8 cellular contexts compared by ENCODE assay signal in the genomic region with DNA sequence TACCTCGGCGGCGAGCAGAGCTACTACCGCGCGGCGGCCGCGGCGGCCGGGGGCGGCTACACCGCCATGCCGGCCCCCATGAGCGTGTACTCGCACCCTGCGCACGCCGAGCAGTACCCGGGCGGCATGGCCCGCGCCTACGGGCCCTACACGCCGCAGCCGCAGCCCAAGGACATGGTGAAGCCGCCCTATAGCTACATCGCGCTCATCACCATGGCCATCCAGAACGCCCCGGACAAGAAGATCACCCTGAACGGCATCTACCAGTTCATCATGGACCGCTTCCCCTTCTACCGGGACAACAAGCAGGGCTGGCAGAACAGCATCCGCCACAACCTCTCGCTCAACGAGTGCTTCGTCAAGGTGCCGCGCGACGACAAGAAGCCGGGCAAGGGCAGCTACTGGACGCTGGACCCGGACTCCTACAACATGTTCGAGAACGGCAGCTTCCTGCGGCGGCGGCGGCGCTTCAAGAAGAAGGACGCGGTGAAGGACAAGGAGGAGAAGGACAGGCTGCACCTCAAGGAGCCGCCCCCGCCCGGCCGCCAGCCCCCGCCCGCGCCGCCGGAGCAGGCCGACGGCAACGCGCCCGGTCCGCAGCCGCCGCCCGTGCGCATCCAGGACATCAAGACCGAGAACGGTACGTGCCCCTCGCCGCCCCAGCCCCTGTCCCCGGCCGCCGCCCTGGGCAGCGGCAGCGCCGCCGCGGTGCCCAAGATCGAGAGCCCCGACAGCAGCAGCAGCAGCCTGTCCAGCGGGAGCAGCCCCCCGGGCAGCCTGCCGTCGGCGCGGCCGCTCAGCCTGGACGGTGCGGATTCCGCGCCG. TPM values are rescaled to one million over a fixed set of nuclear protein-coding genes. Genes with fewer than 3 reads are reported as not detected.
DNase-seq lines count a peak whose midpoint lies in the region; ATAC-seq, FAIRE-seq and TF ChIP-seq lines count a peak whose summit lies in the region.

No MANE protein-coding gene starts in this region.

- H3K27me3 ChIP-seq in astrocyte (ENCODE audit: insufficient read depth, low read length) (peaks cover 45% of the 10 kb centered on the region), kidney epithelial cell (ENCODE audit: control insufficient read depth, insufficient read depth, low read length) (peaks cover 12% of the 10 kb centered on the region), thymus (ENCODE audit: control insufficient read depth, insufficient read depth) (peaks cover 89% of the 10 kb centered on the region)

- DNase-seq in A172 (ENCODE audit: low spot score) (peak; percentile 29), astrocyte (ENCODE audit: low read depth) (peak; percentile 32), kidney epithelial cell (ENCODE audit: low read depth) (no peak), NCI-H1436 (lab: John Stamatoyannopoulos, UW) (no peak)

- TF ChIP-seq CTCF in astrocyte (IDR thresholded peaks at IDR 0.05; ENCODE audit: insufficient read depth, low read depth, low read length) (no peak), kidney epithelial cell (IDR thresholded peaks at IDR 0.05; ENCODE audit: insufficient read depth, low read length, poor library complexity, severe bottlenecking) (no peak)

- H3K36me3 Mint-ChIP-seq in astrocyte (ENCODE audit: low read depth, unreplicated experiment), result no peaks in the 10 kb centered on the region

- peak overlapping the region; percentile 84 for H3K4me2 ChIP-seq in astrocyte (ENCODE audit: low read length)

- H3K27ac Mint-ChIP-seq in astrocyte (ENCODE audit: unreplicated experiment), result peak overlapping the region; percentile 66

- peak overlapping the region; percentile 80 for H3K4me3 Mint-ChIP-seq in astrocyte (ENCODE audit: unreplicated experiment)

- 5% methylated on average over 101 of the region's 101 CpGs for WGBS in thymus

- peak overlapping the region; percentile 90 for H2AFZ ChIP-seq in astrocyte (ENCODE audit: low read depth, low read length)

- H3K9me3 Mint-ChIP-seq in astrocyte (ENCODE audit: unreplicated experiment), result peaks cover 4% of the 10 kb centered on the region

- H3K4me3 ChIP-seq in astrocyte (ENCODE audit: insufficient read depth, low read depth, low read length) (peak overlapping the region; percentile 70), kidney epithelial cell (ENCODE audit: low read depth, low read length) (peak overlapping the region; percentile 87), thymus (ENCODE audit: low read length) (peak overlapping the region; percentile 69)

- peak overlapping the region; percentile 45 for H3K27ac ChIP-seq in astrocyte (ENCODE audit: low read depth, low read length)
- peak overlapping the region; percentile 78 for H3K27ac ChIP-seq in thymus (ENCODE audit: low read depth)

- peaks cover 35% of the 10 kb centered on the region for H3K79me2 ChIP-seq in astrocyte (ENCODE audit: insufficient read depth, low read length)

- H3K4me1 ChIP-seq in astrocyte (ENCODE audit: insufficient read depth, low read length) (peaks cover 25% of the 10 kb centered on the region), thymus (ENCODE audit: control insufficient read depth, insufficient read depth, low read length) (peaks cover 15% of the 10 kb centered on the region)

- peak; percentile 9 for ATAC-seq in GM18505 (IDR thresholded peaks at IDR 0.05; ENCODE audit: unreplicated experiment)
- no peak for ATAC-seq in GM19452 (IDR thresholded peaks at IDR 0.05; ENCODE audit: unreplicated experiment)

- TF ChIP-seq RAD21 in Ishikawa (IDR thresholded peaks at IDR 0.05; ENCODE audit: low read depth), result no peak

- H4K20me1 ChIP-seq in astrocyte (ENCODE audit: insufficient read depth, low read length), result peaks cover 30% of the 10 kb centered on the region

- peak overlapping the region; percentile 88 for H3K9ac ChIP-seq in astrocyte (ENCODE audit: low read length)

- no peak for TF ChIP-seq EP300 in Ishikawa (IDR thresholded peaks at IDR 0.05; ENCODE audit: borderline replicate concordance)

- H3K27me3 Mint-ChIP-seq in astrocyte (ENCODE audit: low read depth, unreplicated experiment), result peaks cover 46% of the 10 kb centered on the region

- FAIRE-seq in astrocyte (lab: Jason Lieb, UNC), result no peak

- H3K9me3 ChIP-seq in astrocyte (ENCODE audit: insufficient read depth, low read depth, low read length), result no peaks in the 10 kb centered on the region
- no peaks in the 10 kb centered on the region for H3K9me3 ChIP-seq in thymus (ENCODE audit: control insufficient read depth)

- H3K36me3 ChIP-seq in astrocyte (ENCODE audit: insufficient read depth, low read length) (no peaks in the 10 kb centered on the region), kidney epithelial cell (ENCODE audit: control insufficient read depth, insufficient read depth, low read length) (peaks cover 1% of the 10 kb centered on the region), thymus (ENCODE audit: control insufficient read depth, insufficient read depth) (no peaks in the 10 kb centered on the region)

- peaks cover 12% of the 10 kb centered on the region for H3K4me1 Mint-ChIP-seq in astrocyte (ENCODE audit: low read depth, unreplicated experiment)

- TF ChIP-seq POLR2A in GM18505 (IDR thresholded peaks at IDR 0.05; ENCODE audit: borderline replicate concordance, extremely low read depth, insufficient read depth, insufficient read length), result no peak

TF ChIP-seq in Ishikawa, 13 proteins besides CTCF, POLR2A, EP300 and RAD21:
- TF ChIP-seq NFIC (IDR thresholded peaks at IDR 0.05) (no peak), YY1 (IDR thresholded peaks at IDR 0.05; ENCODE audit: low read depth) (no peak), CREB1 (IDR thresholded peaks at IDR 0.05; ENCODE audit: low read depth) (no peak), TCF12 (IDR thresholded peaks at IDR 0.05; ENCODE audit: low read depth) (no peak), TAF1 (IDR thresholded peaks at IDR 0.05; ENCODE audit: low read depth) (no peak), TEAD4 (IDR thresholded peaks at IDR 0.05) (no peak), ZBTB7A (IDR thresholded peaks at IDR 0.05; ENCODE audit: low read depth) (0 out of 2 replicates have a peak, but pooled peaks have one; percentile 19), FOXM1 (IDR thresholded peaks at IDR 0.05; ENCODE audit: borderline replicate concordance, low read depth) (no peak), CEBPB (IDR thresholded peaks at IDR 0.05) (no peak), EGR1 (IDR thresholded peaks at IDR 0.05) (no peak)
- TF ChIP-seq, protein P1, sequence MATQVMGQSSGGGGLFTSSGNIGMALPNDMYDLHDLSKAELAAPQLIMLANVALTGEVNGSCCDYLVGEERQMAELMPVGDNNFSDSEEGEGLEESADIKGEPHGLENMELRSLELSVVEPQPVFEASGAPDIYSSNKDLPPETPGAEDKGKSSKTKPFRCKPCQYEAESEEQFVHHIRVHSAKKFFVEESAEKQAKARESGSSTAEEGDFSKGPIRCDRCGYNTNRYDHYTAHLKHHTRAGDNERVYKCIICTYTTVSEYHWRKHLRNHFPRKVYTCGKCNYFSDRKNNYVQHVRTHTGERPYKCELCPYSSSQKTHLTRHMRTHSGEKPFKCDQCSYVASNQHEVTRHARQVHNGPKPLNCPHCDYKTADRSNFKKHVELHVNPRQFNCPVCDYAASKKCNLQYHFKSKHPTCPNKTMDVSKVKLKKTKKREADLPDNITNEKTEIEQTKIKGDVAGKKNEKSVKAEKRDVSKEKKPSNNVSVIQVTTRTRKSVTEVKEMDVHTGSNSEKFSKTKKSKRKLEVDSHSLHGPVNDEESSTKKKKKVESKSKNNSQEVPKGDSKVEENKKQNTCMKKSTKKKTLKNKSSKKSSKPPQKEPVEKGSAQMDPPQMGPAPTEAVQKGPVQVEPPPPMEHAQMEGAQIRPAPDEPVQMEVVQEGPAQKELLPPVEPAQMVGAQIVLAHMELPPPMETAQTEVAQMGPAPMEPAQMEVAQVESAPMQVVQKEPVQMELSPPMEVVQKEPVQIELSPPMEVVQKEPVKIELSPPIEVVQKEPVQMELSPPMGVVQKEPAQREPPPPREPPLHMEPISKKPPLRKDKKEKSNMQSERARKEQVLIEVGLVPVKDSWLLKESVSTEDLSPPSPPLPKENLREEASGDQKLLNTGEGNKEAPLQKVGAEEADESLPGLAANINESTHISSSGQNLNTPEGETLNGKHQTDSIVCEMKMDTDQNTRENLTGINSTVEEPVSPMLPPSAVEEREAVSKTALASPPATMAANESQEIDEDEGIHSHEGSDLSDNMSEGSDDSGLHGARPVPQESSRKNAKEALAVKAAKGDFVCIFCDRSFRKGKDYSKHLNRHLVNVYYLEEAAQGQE (IDR thresholded peaks at IDR 0.05; ENCODE audit: low read depth), result no peak
- TF ChIP-seq, protein P2, sequence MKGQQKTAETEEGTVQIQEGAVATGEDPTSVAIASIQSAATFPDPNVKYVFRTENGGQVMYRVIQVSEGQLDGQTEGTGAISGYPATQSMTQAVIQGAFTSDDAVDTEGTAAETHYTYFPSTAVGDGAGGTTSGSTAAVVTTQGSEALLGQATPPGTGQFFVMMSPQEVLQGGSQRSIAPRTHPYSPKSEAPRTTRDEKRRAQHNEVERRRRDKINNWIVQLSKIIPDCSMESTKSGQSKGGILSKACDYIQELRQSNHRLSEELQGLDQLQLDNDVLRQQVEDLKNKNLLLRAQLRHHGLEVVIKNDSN (IDR thresholded peaks at IDR 0.05), result no peak
- TF ChIP-seq, protein P3, sequence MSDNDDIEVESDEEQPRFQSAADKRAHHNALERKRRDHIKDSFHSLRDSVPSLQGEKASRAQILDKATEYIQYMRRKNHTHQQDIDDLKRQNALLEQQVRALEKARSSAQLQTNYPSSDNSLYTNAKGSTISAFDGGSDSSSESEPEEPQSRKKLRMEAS (IDR thresholded peaks at IDR 0.05), result peak; percentile 53; the same call in 1 of the 2 replicates

RNA-seq across cellular contexts. Expression of a gene that starts 1.0 kb away (rescaled TPM):
- 3.5 and 4.6 TPM in 2 replicates for total RNA-seq in A172 (2014; rRNA removed; shearing (Covaris generic))
- 2.8 and 2.9 TPM in 2 replicates for total RNA-seq in astrocyte
- total RNA-seq in kidney epithelial cell, result 26.2 and 27.6 TPM in 2 replicates
- 17.3 TPM for polyA plus RNA-seq in thymus

Comparison
In these comparisons a context has a peak if more than half of its experiments do, and no peak if none do; other contexts are left out.
1. DNase-seq: peak in A172 (single experiment) and astrocyte (single experiment); none in kidney epithelial cell (single experiment) and NCI-H1436 (single experiment).
2. Peak in every context shown above with its lines, with median percentiles within 50 percentile points of each other: H3K4me3 ChIP-seq.